ENCODE assay signal across 2 cellular contexts in genomic region chr11:44305149-44305642, GRCh38.
TF ChIP-seq lines count a peak whose summit lies in the region.

No MANE protein-coding gene starts in this region.

TF ChIP-seq in SK-N-SH, 30 proteins besides CTCF, POLR2A, EP300 and RAD21:
- TF ChIP-seq JUND (IDR thresholded peaks at IDR 0.05) (no peak), SIN3A (IDR thresholded peaks at IDR 0.05; ENCODE audit: borderline replicate concordance, low read depth, low read length) (no peak), NFIC (IDR thresholded peaks at IDR 0.05; ENCODE audit: borderline replicate concordance) (no peak), MEF2A (IDR thresholded peaks at IDR 0.05; ENCODE audit: borderline replicate concordance, low read depth) (no peak), IRF3 (IDR thresholded peaks at IDR 0.05; ENCODE audit: low read depth, low read length) (no peak), CHD2 (IDR thresholded peaks at IDR 0.05; ENCODE audit: low read length, partially characterized antibody) (no peak), SMC3 (IDR thresholded peaks at IDR 0.05; ENCODE audit: low read depth, low read length) (no peak), USF2 (IDR thresholded peaks at IDR 0.05; ENCODE audit: borderline replicate concordance, low read depth, low read length) (no peak)
- TF ChIP-seq, protein P1, sequence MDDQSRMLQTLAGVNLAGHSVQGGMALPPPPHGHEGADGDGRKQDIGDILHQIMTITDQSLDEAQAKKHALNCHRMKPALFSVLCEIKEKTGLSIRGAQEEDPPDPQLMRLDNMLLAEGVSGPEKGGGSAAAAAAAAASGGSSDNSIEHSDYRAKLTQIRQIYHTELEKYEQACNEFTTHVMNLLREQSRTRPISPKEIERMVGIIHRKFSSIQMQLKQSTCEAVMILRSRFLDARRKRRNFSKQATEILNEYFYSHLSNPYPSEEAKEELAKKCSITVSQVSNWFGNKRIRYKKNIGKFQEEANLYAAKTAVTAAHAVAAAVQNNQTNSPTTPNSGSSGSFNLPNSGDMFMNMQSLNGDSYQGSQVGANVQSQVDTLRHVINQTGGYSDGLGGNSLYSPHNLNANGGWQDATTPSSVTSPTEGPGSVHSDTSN (IDR thresholded peaks at IDR 0.05) = no peak
- TF ChIP-seq, protein P2, sequence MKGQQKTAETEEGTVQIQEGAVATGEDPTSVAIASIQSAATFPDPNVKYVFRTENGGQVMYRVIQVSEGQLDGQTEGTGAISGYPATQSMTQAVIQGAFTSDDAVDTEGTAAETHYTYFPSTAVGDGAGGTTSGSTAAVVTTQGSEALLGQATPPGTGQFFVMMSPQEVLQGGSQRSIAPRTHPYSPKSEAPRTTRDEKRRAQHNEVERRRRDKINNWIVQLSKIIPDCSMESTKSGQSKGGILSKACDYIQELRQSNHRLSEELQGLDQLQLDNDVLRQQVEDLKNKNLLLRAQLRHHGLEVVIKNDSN (IDR thresholded peaks at IDR 0.05; ENCODE audit: borderline replicate concordance, low read depth) = no peak

TF ChIP-seq in SK-N-SH treated with all-trans-retinoic acid at 6 μM for 48 hours, 23 proteins besides CTCF, POLR2A, EP300 and RAD21:
- TF ChIP-seq ZNF8 (CRISPR knock-in tag; IDR thresholded peaks at IDR 0.05) (no peak), ESRRG (CRISPR knock-in tag; IDR thresholded peaks at IDR 0.05) (no peak)
TF ChIP-seq in SK-N-SH treated with all-trans-retinoic acid at 6 μM for 48 hours: peak in this region for 0.
